In genomic region chr15:74873756-74874424, GRCh38 we compare ENCODE assay signal across 9 cellular contexts. TPM values are rescaled to one million over a fixed set of nuclear protein-coding genes. Genes with fewer than 3 reads are reported as not detected.
DNase-seq lines count a peak whose midpoint lies in the region; ATAC-seq and TF ChIP-seq lines count a peak whose summit lies in the region.
"Had no signal": no experiment of that assay in that cellular context is flagged by ENCODE, and none has a peak within 500 bp of the region (broad histone marks: within the 10 kb centered on the region; RNA-seq: fewer than 3 reads in every experiment).

No MANE protein-coding gene starts in this region.

- DNase-seq in BE2C (peak; percentile 32), HFF-Myc (ENCODE audit: extremely low read depth, low read depth) (no peak), WTC11 (ENCODE audit: low spot score) (peak; percentile 37), heart right ventricle (peak in 1 of 2 donors; percentile 26), gastrocnemius medialis (no peak), cerebellar nuclear complex (lab: John Stamatoyannopoulos, UW) (no peak)

- H3K27ac ChIP-seq in heart right ventricle, result peak overlapping the region; percentile 62 to 97 (median 94)
- H3K27ac ChIP-seq in gastrocnemius medialis, result peak overlapping the region; percentile 94 to 99 (median 96)

- 36 to 38% methylated on average over 16 of the region's 16 CpGs for WGBS in heart right ventricle, 2 donors

- CTCF ChIA-PET in WTC11 (lab: Charles Lee), result interaction anchor here (0.8 to 1.2 kb wide), 3 partner anchors 15 to 96 kb away, joined by 3 read pairs; no protein-coding TSS in a partner anchor

- 0 out of 2 replicates have a peak, but pooled peaks cover 5% of the 10 kb centered on the region for H3K36me3 Mint-ChIP-seq in WTC11

- in situ Hi-C loops in gastrocnemius medialis (cut with MboI; ENCODE audit: low sequenced_read_pairs in 4 of 4), result no loop called here

- no peak for TF ChIP-seq POLR2A in gastrocnemius medialis (IDR thresholded peaks at IDR 0.05)

- peaks cover 20% of the 10 kb centered on the region for H3K4me1 Mint-ChIP-seq in WTC11

- no peaks in the 10 kb centered on the region for H3K27me3 ChIP-seq in BE2C
- H3K27me3 ChIP-seq in heart right ventricle, result no peaks in the 10 kb centered on the region
- no peaks in the 10 kb centered on the region for H3K27me3 ChIP-seq in gastrocnemius medialis

- no peaks in the 10 kb centered on the region for H3K9me3 Mint-ChIP-seq in WTC11

- H3K27ac Mint-ChIP-seq in WTC11, result peak overlapping the region; percentile 81

- no peaks in the 10 kb centered on the region; the same call in 1 of the 2 replicates for H3K4me1 ChIP-seq in BE2C
- peaks cover 12 to 46% (median 43%) of the 10 kb centered on the region in 9 donors for H3K4me1 ChIP-seq in heart right ventricle
- H3K4me1 ChIP-seq in gastrocnemius medialis, result peaks cover 34 to 45% of the 10 kb centered on the region in 2 donors

- TF ChIP-seq CTCF in BE2C (IDR thresholded peaks at IDR 0.05; ENCODE audit: low read depth, low read length) (no peak), HFF-Myc (IDR thresholded peaks at IDR 0.05; ENCODE audit: low read depth, low read length, missing control alignments) (no peak), WTC11 (IDR thresholded peaks at IDR 0.05) (no peak), heart right ventricle (IDR thresholded peaks at IDR 0.05) (no peak), gastrocnemius medialis (IDR thresholded peaks at IDR 0.05 in 4 of 5, conservative IDR thresholded peaks at IDR 0.05 in 1 of 5) (no peak)

- ATAC-seq in WTC11, result peak; percentile 12
- peak in 4 of 8 donors; percentile 2 to 29 (median 16) for ATAC-seq in heart right ventricle
- ATAC-seq in gastrocnemius medialis, result peak in 1 of 2 donors; percentile 26
- no peak for ATAC-seq in HG03469 (IDR thresholded peaks at IDR 0.05; ENCODE audit: unreplicated experiment)
- no peak for ATAC-seq in HG03460 (IDR thresholded peaks at IDR 0.05; ENCODE audit: unreplicated experiment)

- H3K4me3 Mint-ChIP-seq in WTC11, result peak overlapping the region; percentile 93

- H3K36me3 ChIP-seq in BE2C (peaks cover 4% of the 10 kb centered on the region; the same call in 1 of the 2 replicates), heart right ventricle (peaks cover 0 to under 1% (median 0%) of the 10 kb centered on the region in 9 donors), gastrocnemius medialis (no peaks in the 10 kb centered on the region)

- POLR2A ChIA-PET in WTC11 (lab: Charles Lee), result interaction anchor here (0.9 to 1.1 kb wide), 3 partner anchors 28 to 114 kb away, joined by 3 read pairs; partner anchors contain the start of gene RPP25

- no peaks in the 10 kb centered on the region; the same call in 1 of the 2 replicates for H3K27me3 Mint-ChIP-seq in WTC11 (ENCODE audit: low read depth)

- no peaks in the 10 kb centered on the region for H3K9me3 ChIP-seq in BE2C
- no peaks in the 10 kb centered on the region for H3K9me3 ChIP-seq in heart right ventricle
- H3K9me3 ChIP-seq in gastrocnemius medialis, result no peaks in the 10 kb centered on the region

- peak overlapping the region; percentile 87 for H3K4me3 ChIP-seq in BE2C (ENCODE audit: low read depth, low read length)
- H3K4me3 ChIP-seq in HFF-Myc (replicated peaks; ENCODE audit: low read depth, low read length), result peak overlapping the region; percentile 52
- H3K4me3 ChIP-seq in heart right ventricle, result peak overlapping the region; percentile 57 to 94 (median 68)
- peak overlapping the region; percentile 74 to 91 (median 84) for H3K4me3 ChIP-seq in gastrocnemius medialis

- intact Hi-C loops in heart right ventricle (cut with DNase I), result no loop called here
- intact Hi-C loops in gastrocnemius medialis (cut with DNase I; ENCODE audit: low total_unique reads), result loop anchor here (1.0 kb wide), 2 partner anchors 31 to 82 kb away; partner anchors contain the start of genes RPP25 and ULK3

TF ChIP-seq in WTC11, 78 proteins besides CTCF, POLR2A, EP300 and RAD21:
- TF ChIP-seq NFE2L1 (CRISPR knock-in tag; IDR thresholded peaks at IDR 0.05) (no peak), ZNF396 (CRISPR knock-in tag; IDR thresholded peaks at IDR 0.05; ENCODE audit: borderline replicate concordance) (no peak), ZNF121 (CRISPR knock-in tag; IDR thresholded peaks at IDR 0.05) (peak; percentile 68), ESRRA (CRISPR knock-in tag; IDR thresholded peaks at IDR 0.05; ENCODE audit: borderline replicate concordance) (no peak), MXD4 (CRISPR knock-in tag; IDR thresholded peaks at IDR 0.05; ENCODE audit: borderline replicate concordance) (no peak)

RNA-seq across cellular contexts. Expression of gene SCAMP2, which starts 0.7 kb away (rescaled TPM):
- 76.6 TPM for polyA plus RNA-seq in BE2C (2012; ENCODE audit: insufficient read depth, insufficient read length, low read depth)
- 38.0 to 47.0 TPM (median 39.0 TPM) in 3 replicates for total RNA-seq in WTC11 (2021)
- total RNA-seq in heart right ventricle, result 10 to 100 TPM; 28.0 to 64.3 (median 39.1) TPM
- 10 to 100 TPM; 30.9 to 76.7 TPM for polyA plus RNA-seq in heart right ventricle
- 100 to 1,000 TPM in 1 of 4 donors, 10 to 100 TPM in 3; 46.3 to 122 (median 74.3) TPM for total RNA-seq in gastrocnemius medialis

RNA-seq across cellular contexts. Expression of gene MPI, which starts 16.0 kb away (rescaled TPM):
- 72.1 TPM for polyA plus RNA-seq in BE2C (2012; ENCODE audit: insufficient read depth, insufficient read length, low read depth)
- total RNA-seq in WTC11 (2021) (36.3 to 65.1 TPM (median 59.8 TPM) in 3 replicates), heart right ventricle (10 to 100 TPM; 39.3 to 86.4 (median 57.4) TPM), gastrocnemius medialis (100 to 1,000 TPM in 2 of 4 donors, 10 to 100 TPM in 2; 66.7 to 129 (median 98.5) TPM)
- 10 to 100 TPM; 24.4 to 34.3 TPM for polyA plus RNA-seq in heart right ventricle

RNA-seq across cellular contexts. Expression of gene ULK3, which starts 30.9 kb away (rescaled TPM):
- polyA plus RNA-seq in BE2C (2012; ENCODE audit: insufficient read depth, insufficient read length, low read depth), result 152 TPM
- total RNA-seq in WTC11 (2021), result 34.4 to 38.9 TPM (median 37.4 TPM) in 3 replicates
- 10 to 100 TPM; 21.3 to 44.0 (median 24.7) TPM for total RNA-seq in heart right ventricle
- 10 to 100 TPM; 22.5 to 56.3 TPM for polyA plus RNA-seq in heart right ventricle
- total RNA-seq in gastrocnemius medialis, result 10 to 100 TPM; 39.0 to 56.5 (median 48.1) TPM

RNA-seq across cellular contexts. Expression of gene FAM219B, which starts 32.8 kb away (rescaled TPM):
- polyA plus RNA-seq in BE2C (2012; ENCODE audit: insufficient read depth, insufficient read length, low read depth), result 85.6 TPM
- 67.3 to 99.6 TPM (median 87.8 TPM) in 3 replicates for total RNA-seq in WTC11 (2021)
- 100 to 1,000 TPM in 4 of 10 donors, 10 to 100 TPM in 6; 73.1 to 159 (median 98.7) TPM for total RNA-seq in heart right ventricle
- 10 to 100 TPM; 27.1 to 51.1 TPM for polyA plus RNA-seq in heart right ventricle
- 10 to 100 TPM; 28.2 to 32.9 (median 31.2) TPM for total RNA-seq in gastrocnemius medialis

RNA-seq across cellular contexts. Expression of gene CPLX3, which starts 47.5 kb away (rescaled TPM):
- polyA plus RNA-seq in BE2C (2012; ENCODE audit: insufficient read depth, insufficient read length, low read depth), result not detected
- total RNA-seq in WTC11 (2021), result 0.09 to 0.21 TPM (median 0.09 TPM) in 3 replicates
- total RNA-seq in heart right ventricle, result 1 to 10 TPM in 7 of 10 donors, under 1 TPM in 2, not detected in 1; 0.64 to 6.1 (median 1.3) TPM
- polyA plus RNA-seq in heart right ventricle, result 10 to 100 TPM in 1 of 2 donors, under 1 TPM in 1; 0.04 to 14.6 TPM
- not detected for total RNA-seq in gastrocnemius medialis
- total RNA-seq: M059J had no signal

Comparison
In these comparisons a context has a peak if more than half of its experiments do, and no peak if none do; other contexts are left out.
1. DNase-seq: peak in BE2C (single experiment) and WTC11 (single experiment); none in HFF-Myc (single experiment), gastrocnemius medialis (0 of 2) and cerebellar nuclear complex (0 of 2).
2. Peak in every context shown above with its lines, with median percentiles within 50 percentile points of each other: H3K4me3 ChIP-seq.